Comparison of ENCODE assay signal across 13 cellular contexts in the genomic region with DNA sequence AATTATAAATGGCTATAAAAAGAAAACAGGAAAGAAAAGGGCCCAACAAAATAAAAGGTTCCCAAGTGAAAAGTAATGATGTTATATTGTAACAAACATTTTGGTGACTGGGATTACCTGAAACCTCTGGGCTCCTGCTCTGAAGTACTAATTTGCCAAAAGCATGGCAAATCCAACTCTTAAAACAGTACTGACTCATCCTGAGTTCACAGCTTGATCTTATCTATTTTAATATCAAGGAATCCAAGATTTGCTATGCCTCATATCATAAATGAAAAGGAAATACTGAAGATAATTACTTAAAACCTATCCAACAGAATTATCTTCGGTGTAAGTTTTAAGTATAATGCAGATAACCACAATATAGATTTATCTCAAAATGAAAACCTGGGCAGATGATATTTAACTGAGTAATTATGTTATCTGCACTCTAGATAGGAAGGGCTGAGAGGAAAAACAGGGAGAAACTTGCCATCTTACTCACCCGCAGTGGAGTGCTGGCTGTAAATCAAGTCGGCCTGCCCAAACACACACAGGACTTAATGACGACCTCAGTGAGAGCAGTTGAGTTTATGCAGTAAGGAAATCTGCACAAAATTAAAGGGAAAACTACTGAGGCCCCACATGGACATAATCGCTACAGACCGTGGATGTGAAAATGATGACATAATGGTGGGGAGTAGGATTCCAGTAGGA. TPM values are rescaled to one million over a fixed set of nuclear protein-coding genes. Genes with fewer than 3 reads are reported as not detected.
DNase-seq lines count a peak whose midpoint lies in the region; ATAC-seq and TF ChIP-seq lines count a peak whose summit lies in the region.
"Had no signal": no experiment of that assay in that cellular context is flagged by ENCODE, and none has a peak within 500 bp of the region (broad histone marks: within the 10 kb centered on the region; RNA-seq: fewer than 3 reads in every experiment).

No MANE protein-coding gene starts in this region.

- no peaks in the 10 kb centered on the region for H3K9me3 ChIP-seq in RWPE2 (ENCODE audit: severe bottlenecking)
- H3K9me3 ChIP-seq in sigmoid colon = no peaks in the 10 kb centered on the region
- no peaks in the 10 kb centered on the region for H3K9me3 ChIP-seq in right lobe of liver

- H3K36me3 ChIP-seq in RWPE2 (ENCODE audit: low read depth) (no peaks in the 10 kb centered on the region), sigmoid colon (no peaks in the 10 kb centered on the region), right lobe of liver (no peaks in the 10 kb centered on the region)

- no peaks in the 10 kb centered on the region for H3K27me3 ChIP-seq in RWPE2 (ENCODE audit: insufficient read depth, poor library complexity, severe bottlenecking)
- H3K27me3 ChIP-seq in sigmoid colon = no peaks in the 10 kb centered on the region
- H3K27me3 ChIP-seq in right lobe of liver = no peaks in the 10 kb centered on the region

- TF ChIP-seq EP300 in sigmoid colon (IDR thresholded peaks at IDR 0.05) = no peak

- WGBS in sigmoid colon, 2 donors = 49 to 65% methylated on average over 6 of the region's 6 CpGs
- WGBS in right lobe of liver (ENCODE audit: insufficient coverage, low coverage, low lambda C conversion rate, missing lambda C conversion rate) = 40% methylated on average over 6 of the region's 6 CpGs

- DNase-seq in H4 (ENCODE audit: low spot score) (peak; percentile 14), RWPE2 (ENCODE audit: low spot score) (no peak), fibroblast of the conjunctiva (ENCODE audit: low read depth) (peak; percentile 6), sigmoid colon (peak; percentile 72), dedifferentiated amniotic fluid mesenchymal stem cell (ENCODE audit: extremely low spot score) (no peak), right lobe of liver (no peak)
- no peak for DNase-seq in activated naive CD4-positive, alpha-beta T cell (lab: John Stamatoyannopoulos, UW)
- DNase-seq: DMS79; HCEC 1CT; NCI-H1417 treated with DMSO at 0.1 percent for 48 hours; stimulated activated naive B cell treated with anti-CD40 and anti-IgM and Interleukin-4, amounts not matched to agents 10 μg/mL and 1 μg/mL and 100 μg/mL, for 72 hours had no signal

- H3K4me1 ChIP-seq in RWPE2 (ENCODE audit: insufficient read depth, poor library complexity, severe bottlenecking) (peaks cover 25% of the 10 kb centered on the region), sigmoid colon (peaks cover 0 to 54% (median 36%) of the 10 kb centered on the region in 4 donors), right lobe of liver (no peaks in the 10 kb centered on the region)

- intact Hi-C loops in sigmoid colon (cut with DNase I) (no loop called here), right lobe of liver (cut with DNase I) (loop anchor here (5.0 kb wide), 1 partner anchor 128 kb away; no protein-coding TSS in a partner anchor)

- ATAC-seq in RWPE2 (ENCODE audit: low read depth) (peak; percentile 86), right lobe of liver (no peak)
- ATAC-seq in activated CD4-positive, CD25-positive, alpha-beta regulatory T cell treated with anti-CD3 and anti-CD28 coated beads, Interleukin-2, amount 50 U/mL, for 24 hours = no peak
- ATAC-seq: activated T-helper 17 cell treated with anti-CD3 and anti-CD28 coated beads, Interleukin-2, amount 50 U/mL, for 72 hours; stimulated activated naive B cell treated with anti-CD40 and anti-IgM and Interleukin-4, amounts not matched to agents 10 μg/mL and 1 μg/mL and 100 μg/mL, for 72 hours had no signal

- TF ChIP-seq CTCF in RWPE2 (IDR thresholded peaks at IDR 0.05; ENCODE audit: poor library complexity, severe bottlenecking) = no peak
- no peak for TF ChIP-seq CTCF in sigmoid colon (IDR thresholded peaks at IDR 0.05)
- TF ChIP-seq CTCF in right lobe of liver (IDR thresholded peaks at IDR 0.05) = no peak

- H3K27ac ChIP-seq in RWPE2 (ENCODE audit: poor library complexity, severe bottlenecking) = peak overlapping the region; percentile 67
- H3K27ac ChIP-seq in sigmoid colon = peak overlapping the region; percentile 57 to 76 (median 68)
- no peak overlapping the region for H3K27ac ChIP-seq in right lobe of liver

- TF ChIP-seq POLR2A in sigmoid colon (IDR thresholded peaks at IDR 0.05) = no peak
- TF ChIP-seq POLR2A in right lobe of liver (IDR thresholded peaks at IDR 0.05) = no peak

- H3K4me3 ChIP-seq in RWPE2 (ENCODE audit: severe bottlenecking) = no peak overlapping the region
- no peak overlapping the region for H3K4me3 ChIP-seq in sigmoid colon
- no peak overlapping the region for H3K4me3 ChIP-seq in right lobe of liver

RNA-seq across cellular contexts. Expression of a gene that starts 48.4 kb away (rescaled TPM):
- 1.7 and 2.2 TPM in 2 replicates for total RNA-seq in H4 (2014; rRNA removed; shearing (Covaris generic))
- total RNA-seq in sigmoid colon = 10 to 100 TPM; 29.7 to 50.3 (median 37.2) TPM
- polyA plus RNA-seq in sigmoid colon = 10 to 100 TPM in 2 of 3 donors, 1 to 10 TPM in 1; 5.5 to 18.0 (median 10.2) TPM
- 1 to 10 TPM; 1.9 to 4.2 (median 2.2) TPM for total RNA-seq in right lobe of liver

Comparison
In these comparisons a context has a peak if more than half of its experiments do, and no peak if none do; other contexts are left out.
1. DNase-seq: peak in H4 (single experiment), fibroblast of the conjunctiva (single experiment) and sigmoid colon (single experiment); none in RWPE2 (single experiment), dedifferentiated amniotic fluid mesenchymal stem cell (single experiment), activated naive CD4-positive, alpha-beta T cell (0 of 4) and right lobe of liver (0 of 3).
2. H3K27ac ChIP-seq: peak in RWPE2 (single experiment) and sigmoid colon (4 of 4); none in right lobe of liver (0 of 3).